ENCODE assay signal across 1 cellular context in genomic region chr18:76837071-76837470, GRCh38.
TF ChIP-seq lines count a peak whose summit lies in the region.

No MANE protein-coding gene starts in this region.

TF ChIP-seq in A549, 52 proteins besides CTCF, POLR2A, EP300 and RAD21 (continued from another document):
- TF ChIP-seq, protein P1, sequence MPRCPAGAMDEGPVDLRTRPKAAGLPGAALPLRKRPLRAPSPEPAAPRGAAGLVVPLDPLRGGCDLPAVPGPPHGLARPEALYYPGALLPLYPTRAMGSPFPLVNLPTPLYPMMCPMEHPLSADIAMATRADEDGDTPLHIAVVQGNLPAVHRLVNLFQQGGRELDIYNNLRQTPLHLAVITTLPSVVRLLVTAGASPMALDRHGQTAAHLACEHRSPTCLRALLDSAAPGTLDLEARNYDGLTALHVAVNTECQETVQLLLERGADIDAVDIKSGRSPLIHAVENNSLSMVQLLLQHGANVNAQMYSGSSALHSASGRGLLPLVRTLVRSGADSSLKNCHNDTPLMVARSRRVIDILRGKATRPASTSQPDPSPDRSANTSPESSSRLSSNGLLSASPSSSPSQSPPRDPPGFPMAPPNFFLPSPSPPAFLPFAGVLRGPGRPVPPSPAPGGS (IDR thresholded peaks at IDR 0.05) = no peak
- no peak for TF ChIP-seq ZFP36 (IDR thresholded peaks at IDR 0.05; ENCODE audit: borderline replicate concordance, partially characterized antibody)
- TF ChIP-seq, protein P2, sequence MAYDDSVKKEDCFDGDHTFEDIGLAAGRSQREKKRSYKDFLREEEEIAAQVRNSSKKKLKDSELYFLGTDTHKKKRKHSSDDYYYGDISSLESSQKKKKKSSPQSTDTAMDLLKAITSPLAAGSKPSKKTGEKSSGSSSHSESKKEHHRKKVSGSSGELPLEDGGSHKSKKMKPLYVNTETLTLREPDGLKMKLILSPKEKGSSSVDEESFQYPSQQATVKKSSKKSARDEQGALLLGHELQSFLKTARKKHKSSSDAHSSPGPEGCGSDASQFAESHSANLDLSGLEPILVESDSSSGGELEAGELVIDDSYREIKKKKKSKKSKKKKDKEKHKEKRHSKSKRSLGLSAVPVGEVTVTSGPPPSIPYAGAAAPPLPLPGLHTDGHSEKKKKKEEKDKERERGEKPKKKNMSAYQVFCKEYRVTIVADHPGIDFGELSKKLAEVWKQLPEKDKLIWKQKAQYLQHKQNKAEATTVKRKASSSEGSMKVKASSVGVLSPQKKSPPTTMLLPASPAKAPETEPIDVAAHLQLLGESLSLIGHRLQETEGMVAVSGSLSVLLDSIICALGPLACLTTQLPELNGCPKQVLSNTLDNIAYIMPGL (CRISPR knock-in tag; IDR thresholded peaks at IDR 0.05; ENCODE audit: borderline replicate concordance) = no peak
- no peak for TF ChIP-seq ZSCAN20 (CRISPR knock-in tag; IDR thresholded peaks at IDR 0.05)
- TF ChIP-seq BHLHE40 (IDR thresholded peaks at IDR 0.05; ENCODE audit: low read depth, low read length) = no peak
- no peak for TF ChIP-seq PHF8 (IDR thresholded peaks at IDR 0.05; ENCODE audit: borderline replicate concordance, low read depth)
- no peak for TF ChIP-seq CEBPB (IDR thresholded peaks at IDR 0.05)
- no peak for TF ChIP-seq HDAC2 (IDR thresholded peaks at IDR 0.05)
- TF ChIP-seq FOXS1 (CRISPR knock-in tag; IDR thresholded peaks at IDR 0.05) = no peak
